9 cellular contexts compared by ENCODE assay signal in the genomic region with DNA sequence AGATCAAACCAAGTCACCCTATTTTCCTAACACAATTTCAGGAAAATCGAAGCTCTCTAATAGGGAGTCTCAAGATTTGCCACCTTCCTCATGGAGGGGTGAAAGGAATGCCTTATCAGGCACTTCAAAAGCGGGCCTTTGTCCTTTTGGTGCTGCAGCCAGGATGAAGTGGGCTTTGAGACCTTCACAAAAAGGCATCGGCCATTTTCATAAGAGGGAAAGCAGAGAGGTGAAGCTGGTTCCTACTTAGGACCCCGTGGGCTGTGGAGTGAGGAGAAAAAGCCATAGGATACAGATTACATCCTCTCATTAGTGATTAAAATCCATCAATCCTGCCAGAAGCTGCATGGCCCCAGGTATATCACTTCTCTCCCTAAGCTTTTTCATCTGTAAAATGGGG. TPM values are rescaled to one million over a fixed set of nuclear protein-coding genes. Genes with fewer than 3 reads are reported as not detected.
A peak's percentile ranks its signal among the peaks of the same experiment; 100 is the strongest.
DNase-seq lines count a peak whose midpoint lies in the region; ATAC-seq and TF ChIP-seq lines count a peak whose summit lies in the region.
"Had no signal": no experiment of that assay in that cellular context is flagged by ENCODE, and none has a peak within 500 bp of the region (broad histone marks: within the 10 kb centered on the region; RNA-seq: fewer than 3 reads in every experiment).

No MANE protein-coding gene starts in this region.

- no peak for ATAC-seq in RWPE2 (ENCODE audit: low read depth)
- ATAC-seq in HG03378 (IDR thresholded peaks at IDR 0.05; ENCODE audit: unreplicated experiment) = no peak
- ATAC-seq in mucosa of descending colon = no peak

- H3K36me3 ChIP-seq in RWPE2 (ENCODE audit: low read depth) (peaks cover 44% of the 10 kb centered on the region), rectal smooth muscle tissue (ENCODE audit: control insufficient read depth, insufficient read depth, low read length) (no peaks in the 10 kb centered on the region), mucosa of descending colon (ENCODE audit: low read depth) (peaks cover 2% of the 10 kb centered on the region)

- intact Hi-C loops in mucosa of descending colon (cut with DNase I, micrococcal nuclease) = loop anchor here in 1 of 2 donors (10.0 kb wide), 1 partner anchor 114 kb away; a partner anchor contains a TSS

- peak overlapping the region; percentile 77 for H3K27ac ChIP-seq in RWPE2 (ENCODE audit: poor library complexity, severe bottlenecking)
- no peak overlapping the region for H3K27ac ChIP-seq in rectal smooth muscle tissue (ENCODE audit: low read depth, low read length)
- H3K27ac ChIP-seq in substantia nigra (ENCODE audit: low read depth, low read length, poor library complexity, severe bottlenecking) = no peak overlapping the region

- no peak for TF ChIP-seq CTCF in GM12864 (IDR thresholded peaks at IDR 0.05; ENCODE audit: low read depth, low read length, missing control alignments)
- no peak for TF ChIP-seq CTCF in RWPE2 (IDR thresholded peaks at IDR 0.05; ENCODE audit: poor library complexity, severe bottlenecking)
- TF ChIP-seq CTCF in fibroblast of mammary gland (conservative IDR thresholded peaks at IDR 0.05; ENCODE audit: control insufficient read depth, insufficient read depth, low read depth, low read length) = no peak
- TF ChIP-seq CTCF in mucosa of descending colon (IDR thresholded peaks at IDR 0.05) = no peak

- H3K9me3 ChIP-seq in RWPE2 (ENCODE audit: severe bottlenecking) (no peaks in the 10 kb centered on the region), mucosa of descending colon (no peaks in the 10 kb centered on the region)

- H3K27me3 ChIP-seq in RWPE2 (ENCODE audit: insufficient read depth, poor library complexity, severe bottlenecking) = no peaks in the 10 kb centered on the region
- no peaks in the 10 kb centered on the region for H3K27me3 ChIP-seq in rectal smooth muscle tissue (ENCODE audit: control insufficient read depth, insufficient read depth, low read length)

- H3K4me3 ChIP-seq in GM12864 (ENCODE audit: low read depth, low read length) (peak overlapping the region; percentile 90), RWPE2 (ENCODE audit: severe bottlenecking) (peak overlapping the region; percentile 67), fibroblast of mammary gland (ENCODE audit: control insufficient read depth, low read depth, low read length) (peak overlapping the region; percentile 90), rectal smooth muscle tissue (ENCODE audit: low read length) (peak overlapping the region; percentile 88), mucosa of descending colon (no peak overlapping the region)

- H3K4me1 ChIP-seq in RWPE2 (ENCODE audit: insufficient read depth, poor library complexity, severe bottlenecking) = peaks cover 31% of the 10 kb centered on the region
- H3K4me1 ChIP-seq in rectal smooth muscle tissue (ENCODE audit: control insufficient read depth, insufficient read depth, low read length) = peaks cover 5% of the 10 kb centered on the region
- H3K4me1 ChIP-seq in mucosa of descending colon (ENCODE audit: low read depth) = peaks cover 27% of the 10 kb centered on the region

- H3K9ac ChIP-seq in rectal smooth muscle tissue (ENCODE audit: low read length) = no peak overlapping the region

- DNase-seq in GM12864 (ENCODE audit: low read depth) = no peak
- DNase-seq in RWPE2 (ENCODE audit: low spot score) = no peak
- no peak for DNase-seq in fibroblast of mammary gland (ENCODE audit: low read depth)
- no peak for DNase-seq in substantia nigra (lab: John Stamatoyannopoulos, UW)
- DNase-seq in mucosa of descending colon = no peak
- DNase-seq in stimulated activated CD4-positive, alpha-beta T cell treated with anti-CD3 and anti-CD28 coated beads, Interleukin-1b, Interleukin-23, amount 100 ng/mL, for 48 hours = no peak
- DNase-seq: T1000 had no signal

RNA-seq across cellular contexts. Expression of a gene that starts 0.9 kb away (rescaled TPM):
- 10 to 100 TPM; 16.0 to 24.4 (median 17.1) TPM for total RNA-seq in mucosa of descending colon

RNA-seq across cellular contexts. Expression of a gene that starts 39.5 kb away (rescaled TPM):
- total RNA-seq in mucosa of descending colon = 10 to 100 TPM; 84.4 to 99.5 (median 89.5) TPM

RNA-seq across cellular contexts. Expression of a gene that starts 43.9 kb away (rescaled TPM):
- total RNA-seq in mucosa of descending colon = 1 to 10 TPM in 1 of 3 donors, not detected in 2; 3.2 TPM
